3 cellular contexts compared by ENCODE assay signal in genomic region chr16:54883358-54883757, GRCh38.
TF ChIP-seq lines count a peak whose summit lies in the region.

No MANE protein-coding gene starts in this region.

TF ChIP-seq in HepG2, 621 proteins besides CTCF, POLR2A, EP300 and RAD21:
- TF ChIP-seq RXRB (CRISPR knock-in tag; IDR thresholded peaks at IDR 0.05; ENCODE audit: borderline replicate concordance) (no peak), ZIK1 (CRISPR knock-in tag; IDR thresholded peaks at IDR 0.05; ENCODE audit: borderline replicate concordance, low read depth) (no peak), HNRNPK (IDR thresholded peaks at IDR 0.05; ENCODE audit: low read depth, low read length, poor library complexity, severe bottlenecking) (peak; percentile 91), MAZ (IDR thresholded peaks at IDR 0.05; ENCODE audit: borderline replicate concordance, low read depth, low read length) (no peak), MAZ (CRISPR knock-in tag; IDR thresholded peaks at IDR 0.05; ENCODE audit: low read depth) (no peak)

TF ChIP-seq in HEK293, 187 proteins besides CTCF, POLR2A, EP300 and RAD21:
- TF ChIP-seq ZNF645 (tag by site-specific recombination; IDR thresholded peaks at IDR 0.05) (no peak), ZNF366 (tag by site-specific recombination; conservative IDR thresholded peaks at IDR 0.05) (peak; percentile 46; the same call in 1 of the 2 replicates)

TF ChIP-seq in K562, 482 proteins besides CTCF, POLR2A, EP300 and RAD21:
- TF ChIP-seq TAF9B (IDR thresholded peaks at IDR 0.05; ENCODE audit: partially characterized antibody) (no peak), HNRNPK (IDR thresholded peaks at IDR 0.05; ENCODE audit: low read depth, low read length, poor library complexity, severe bottlenecking) (peak; percentile 71), PCBP2 (IDR thresholded peaks at IDR 0.05; ENCODE audit: low read depth, low read length, poor library complexity, severe bottlenecking) (peak; percentile 25)
